Comparison of ENCODE assay signal across 1 cellular context in genomic region chr12:108768591-108769500, GRCh38.
TF ChIP-seq lines count a peak whose summit lies in the region.

No MANE protein-coding gene starts in this region.

TF ChIP-seq in HepG2, 621 proteins besides CTCF, POLR2A, EP300 and RAD21 (continued from another document):
- TF ChIP-seq GTF3A (CRISPR knock-in tag; conservative IDR thresholded peaks at IDR 0.05) (no peak), HMG20B (CRISPR knock-in tag; conservative IDR thresholded peaks at IDR 0.05) (no peak), TEAD2 (CRISPR knock-in tag; IDR thresholded peaks at IDR 0.05) (no peak), PRPF4 (IDR thresholded peaks at IDR 0.05; ENCODE audit: low read depth, low read length, poor library complexity, severe bottlenecking) (no peak), MATR3 (CRISPR knock-in tag; IDR thresholded peaks at IDR 0.05) (no peak), HDAC1 (CRISPR knock-in tag; IDR thresholded peaks at IDR 0.05) (no peak), TEAD3 (CRISPR knock-in tag; optimal IDR thresholded peaks at IDR 0.05; ENCODE audit: borderline replicate concordance) (no peak), IKZF4 (CRISPR knock-in tag; IDR thresholded peaks at IDR 0.05; ENCODE audit: borderline replicate concordance, low read depth, not compliant biosample characterization) (no peak), SNRNP70 (IDR thresholded peaks at IDR 0.05; ENCODE audit: low read depth, low read length) (no peak), FOXK1 (CRISPR knock-in tag; IDR thresholded peaks at IDR 0.05; ENCODE audit: borderline replicate concordance, low read depth) (no peak), ZNF292 (CRISPR knock-in tag; IDR thresholded peaks at IDR 0.05; ENCODE audit: borderline replicate concordance, low read depth) (peak; percentile 62; the same call in 1 of the 2 replicates), ADNP (CRISPR knock-in tag; IDR thresholded peaks at IDR 0.05) (peak; percentile 76; the same call in 1 of the 2 replicates), TBX2 (CRISPR knock-in tag; IDR thresholded peaks at IDR 0.05; ENCODE audit: borderline replicate concordance) (no peak), SMAD9 (CRISPR knock-in tag; IDR thresholded peaks at IDR 0.05) (no peak), ZNF30 (CRISPR knock-in tag; IDR thresholded peaks at IDR 0.05) (no peak), ZNF569 (CRISPR knock-in tag; IDR thresholded peaks at IDR 0.05; ENCODE audit: borderline replicate concordance) (no peak), ZNF792 (CRISPR knock-in tag; IDR thresholded peaks at IDR 0.05) (no peak), THAP7 (CRISPR knock-in tag; IDR thresholded peaks at IDR 0.05) (no peak), ZMYM3 (CRISPR knock-in tag; IDR thresholded peaks at IDR 0.05) (peak; percentile 86), NFYC (CRISPR knock-in tag; IDR thresholded peaks at IDR 0.05) (no peak)
- TF ChIP-seq, protein P1, sequence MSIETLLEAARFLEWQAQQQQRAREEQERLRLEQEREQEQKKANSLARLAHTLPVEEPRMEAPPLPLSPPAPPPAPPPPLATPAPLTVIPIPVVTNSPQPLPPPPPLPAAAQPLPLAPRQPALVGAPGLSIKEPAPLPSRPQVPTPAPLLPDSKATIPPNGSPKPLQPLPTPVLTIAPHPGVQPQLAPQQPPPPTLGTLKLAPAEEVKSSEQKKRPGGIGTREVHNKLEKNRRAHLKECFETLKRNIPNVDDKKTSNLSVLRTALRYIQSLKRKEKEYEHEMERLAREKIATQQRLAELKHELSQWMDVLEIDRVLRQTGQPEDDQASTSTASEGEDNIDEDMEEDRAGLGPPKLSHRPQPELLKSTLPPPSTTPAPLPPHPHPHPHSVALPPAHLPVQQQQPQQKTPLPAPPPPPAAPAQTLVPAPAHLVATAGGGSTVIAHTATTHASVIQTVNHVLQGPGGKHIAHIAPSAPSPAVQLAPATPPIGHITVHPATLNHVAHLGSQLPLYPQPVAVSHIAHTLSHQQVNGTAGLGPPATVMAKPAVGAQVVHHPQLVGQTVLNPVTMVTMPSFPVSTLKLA (IDR thresholded peaks at IDR 0.05), result no peak
- TF ChIP-seq, protein P2, sequence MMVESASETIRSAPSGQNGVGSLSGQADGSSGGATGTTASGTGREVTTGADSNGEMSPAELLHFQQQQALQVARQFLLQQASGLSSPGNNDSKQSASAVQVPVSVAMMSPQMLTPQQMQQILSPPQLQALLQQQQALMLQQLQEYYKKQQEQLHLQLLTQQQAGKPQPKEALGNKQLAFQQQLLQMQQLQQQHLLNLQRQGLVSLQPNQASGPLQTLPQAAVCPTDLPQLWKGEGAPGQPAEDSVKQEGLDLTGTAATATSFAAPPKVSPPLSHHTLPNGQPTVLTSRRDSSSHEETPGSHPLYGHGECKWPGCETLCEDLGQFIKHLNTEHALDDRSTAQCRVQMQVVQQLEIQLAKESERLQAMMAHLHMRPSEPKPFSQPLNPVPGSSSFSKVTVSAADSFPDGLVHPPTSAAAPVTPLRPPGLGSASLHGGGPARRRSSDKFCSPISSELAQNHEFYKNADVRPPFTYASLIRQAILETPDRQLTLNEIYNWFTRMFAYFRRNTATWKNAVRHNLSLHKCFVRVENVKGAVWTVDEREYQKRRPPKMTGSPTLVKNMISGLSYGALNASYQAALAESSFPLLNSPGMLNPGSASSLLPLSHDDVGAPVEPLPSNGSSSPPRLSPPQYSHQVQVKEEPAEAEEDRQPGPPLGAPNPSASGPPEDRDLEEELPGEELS (CRISPR knock-in tag; IDR thresholded peaks at IDR 0.05), result no peak
- TF ChIP-seq, protein P3, sequence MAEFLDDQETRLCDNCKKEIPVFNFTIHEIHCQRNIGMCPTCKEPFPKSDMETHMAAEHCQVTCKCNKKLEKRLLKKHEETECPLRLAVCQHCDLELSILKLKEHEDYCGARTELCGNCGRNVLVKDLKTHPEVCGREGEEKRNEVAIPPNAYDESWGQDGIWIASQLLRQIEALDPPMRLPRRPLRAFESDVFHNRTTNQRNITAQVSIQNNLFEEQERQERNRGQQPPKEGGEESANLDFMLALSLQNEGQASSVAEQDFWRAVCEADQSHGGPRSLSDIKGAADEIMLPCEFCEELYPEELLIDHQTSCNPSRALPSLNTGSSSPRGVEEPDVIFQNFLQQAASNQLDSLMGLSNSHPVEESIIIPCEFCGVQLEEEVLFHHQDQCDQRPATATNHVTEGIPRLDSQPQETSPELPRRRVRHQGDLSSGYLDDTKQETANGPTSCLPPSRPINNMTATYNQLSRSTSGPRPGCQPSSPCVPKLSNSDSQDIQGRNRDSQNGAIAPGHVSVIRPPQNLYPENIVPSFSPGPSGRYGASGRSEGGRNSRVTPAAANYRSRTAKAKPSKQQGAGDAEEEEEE (CRISPR knock-in tag; IDR thresholded peaks at IDR 0.05; ENCODE audit: borderline replicate concordance), result no peak
TF ChIP-seq in HepG2: peak in this region for 47.
